Comparison of ENCODE assay signal across 10 cellular contexts in the genomic region with DNA sequence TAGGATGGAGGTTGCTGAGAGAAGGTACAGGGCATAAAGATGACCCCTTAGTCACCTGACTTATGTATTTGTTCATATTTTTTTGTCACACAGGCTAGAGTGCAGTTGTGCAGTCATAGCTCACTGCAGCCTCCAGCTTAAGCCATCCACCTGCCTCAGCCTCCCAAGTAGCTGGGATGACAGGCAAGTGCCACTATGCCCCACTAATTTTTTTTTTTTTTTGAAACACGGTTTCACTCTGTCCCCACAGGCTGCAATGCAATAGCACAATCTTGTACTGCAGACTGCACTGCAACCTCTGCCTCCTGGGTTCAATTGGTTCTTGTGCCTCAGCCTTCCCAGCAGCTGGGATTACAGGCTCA. TPM values are rescaled to one million over a fixed set of nuclear protein-coding genes. Genes with fewer than 3 reads are reported as not detected.
DNase-seq lines count a peak whose midpoint lies in the region; ATAC-seq lines count a peak whose summit lies in the region.
"Had no signal": no experiment of that assay in that cellular context is flagged by ENCODE, and none has a peak within 500 bp of the region (broad histone marks: within the 10 kb centered on the region; RNA-seq: fewer than 3 reads in every experiment).

No MANE protein-coding gene starts in this region.

- no peaks in the 10 kb centered on the region for H3K27me3 Mint-ChIP-seq in stimulated activated naive CD8-positive, alpha-beta T cell treated with anti-CD3 and anti-CD28 coated beads, Interleukin-15, Interleukin-2, amounts not matched to agents 100 ng/mL and 50 ng/mL, for 24 hours
- no peaks in the 10 kb centered on the region for H3K27me3 Mint-ChIP-seq in activated T-helper 17 cell treated with anti-CD3 and anti-CD28 coated beads, Interleukin-2, amount 50 U/mL, for 72 hours

- H3K27me3 ChIP-seq in mucosa of rectum (ENCODE audit: control insufficient read depth in 2 of 2, insufficient read depth in 2 of 2, low read length in 2 of 2) = no peaks in the 10 kb centered on the region

- DNase-seq in stimulated activated naive CD8-positive, alpha-beta T cell treated with anti-CD3 and anti-CD28 coated beads, Interleukin-15, Interleukin-2, amounts not matched to agents 100 U/mL and 50 U/mL, for 24 hours = no peak
- DNase-seq in glomerular visceral epithelial cell (ENCODE audit: extremely low spot score) (no peak), DMS 273 treated with DMSO at 0.1 percent for 48 hours (lab: John Stamatoyannopoulos, UW) (no peak)
- DNase-seq: effector CD8-positive, alpha-beta T cell; NCI-H2029 treated with DMSO at 0.1 percent for 48 hours had no signal

- H3K4me1 Mint-ChIP-seq in stimulated activated naive CD8-positive, alpha-beta T cell treated with anti-CD3 and anti-CD28 coated beads, Interleukin-15, Interleukin-2, amounts not matched to agents 100 ng/mL and 50 ng/mL, for 24 hours (ENCODE audit: low read depth) = peaks cover 46% of the 10 kb centered on the region
- H3K4me1 Mint-ChIP-seq in activated T-helper 17 cell treated with anti-CD3 and anti-CD28 coated beads, Interleukin-2, amount 50 U/mL, for 72 hours = peaks cover 5% of the 10 kb centered on the region

- no peaks in the 10 kb centered on the region for H3K36me3 ChIP-seq in mucosa of rectum (ENCODE audit: control insufficient read depth in 2 of 2, insufficient read depth in 2 of 2, low read length in 2 of 2)

- peak overlapping the region; percentile 7 for H3K27ac Mint-ChIP-seq in stimulated activated naive CD8-positive, alpha-beta T cell treated with anti-CD3 and anti-CD28 coated beads, Interleukin-15, Interleukin-2, amounts not matched to agents 100 ng/mL and 50 ng/mL, for 24 hours
- H3K27ac Mint-ChIP-seq in activated T-helper 17 cell treated with anti-CD3 and anti-CD28 coated beads, Interleukin-2, amount 50 U/mL, for 72 hours = no peak overlapping the region

- no peaks in the 10 kb centered on the region for H3K9me3 ChIP-seq in mucosa of rectum (ENCODE audit: control insufficient read depth in 2 of 2, low read length in 2 of 2)

- peaks cover 33 to 40% of the 10 kb centered on the region in 2 donors for H3K4me1 ChIP-seq in mucosa of rectum (ENCODE audit: control insufficient read depth in 2 of 2, insufficient read depth in 2 of 2, low read length in 2 of 2)

- peak overlapping the region; percentile 97 to 98 for H3K9ac ChIP-seq in mucosa of rectum (ENCODE audit: low read depth in 1 of 2, low read length in 2 of 2)

- H3K9me3 Mint-ChIP-seq in stimulated activated naive CD8-positive, alpha-beta T cell treated with anti-CD3 and anti-CD28 coated beads, Interleukin-15, Interleukin-2, amounts not matched to agents 100 ng/mL and 50 ng/mL, for 24 hours = no peaks in the 10 kb centered on the region
- H3K9me3 Mint-ChIP-seq in activated T-helper 17 cell treated with anti-CD3 and anti-CD28 coated beads, Interleukin-2, amount 50 U/mL, for 72 hours = no peaks in the 10 kb centered on the region

- no peak for ATAC-seq in stimulated activated naive CD8-positive, alpha-beta T cell treated with anti-CD3 and anti-CD28 coated beads, Interleukin-15, Interleukin-2, amounts not matched to agents 100 U/mL and 50 U/mL, for 24 hours
- ATAC-seq in activated T-helper 17 cell treated with anti-CD3 and anti-CD28 coated beads, Interleukin-2, amount 50 U/mL, for 72 hours (replicated peaks) = no peak
- ATAC-seq in HG03520 (IDR thresholded peaks at IDR 0.05; ENCODE audit: unreplicated experiment) (no peak), GM21737 (IDR thresholded peaks at IDR 0.05; ENCODE audit: unreplicated experiment) (no peak)

- peak overlapping the region; percentile 99 for H3K4me3 Mint-ChIP-seq in stimulated activated naive CD8-positive, alpha-beta T cell treated with anti-CD3 and anti-CD28 coated beads, Interleukin-15, Interleukin-2, amounts not matched to agents 100 ng/mL and 50 ng/mL, for 24 hours
- H3K4me3 Mint-ChIP-seq in activated T-helper 17 cell treated with anti-CD3 and anti-CD28 coated beads, Interleukin-2, amount 50 U/mL, for 72 hours = peak overlapping the region; percentile 98

- H3K27ac ChIP-seq in mucosa of rectum (ENCODE audit: low read depth in 2 of 2, low read length in 2 of 2) = no peak overlapping the region

- H3K4me3 ChIP-seq in mucosa of rectum (ENCODE audit: low read length in 2 of 2) = peak overlapping the region in 1 of 2 donors; percentile 95

- peaks cover 5% of the 10 kb centered on the region for H3K36me3 Mint-ChIP-seq in stimulated activated naive CD8-positive, alpha-beta T cell treated with anti-CD3 and anti-CD28 coated beads, Interleukin-15, Interleukin-2, amounts not matched to agents 100 ng/mL and 50 ng/mL, for 24 hours (ENCODE audit: low read depth)
- H3K36me3 Mint-ChIP-seq in activated T-helper 17 cell treated with anti-CD3 and anti-CD28 coated beads, Interleukin-2, amount 50 U/mL, for 72 hours (ENCODE audit: low read depth) = peaks cover 17% of the 10 kb centered on the region

RNA-seq across cellular contexts. Expression of a gene that starts 1.8 kb away (rescaled TPM):
- total RNA-seq in activated T-helper 17 cell treated with anti-CD3 and anti-CD28 coated beads, Interleukin-2, amount 50 U/mL, for 72 hours = 1 to 10 TPM; 3.8 to 4.2 TPM

RNA-seq across cellular contexts. Expression of a gene that starts 9.1 kb away (rescaled TPM):
- 10 to 100 TPM; 15.0 to 21.6 TPM for total RNA-seq in activated T-helper 17 cell treated with anti-CD3 and anti-CD28 coated beads, Interleukin-2, amount 50 U/mL, for 72 hours

RNA-seq across cellular contexts. Expression of a gene that starts 9.4 kb away (rescaled TPM):
- 10 to 100 TPM; 29.6 to 55.0 TPM for total RNA-seq in activated T-helper 17 cell treated with anti-CD3 and anti-CD28 coated beads, Interleukin-2, amount 50 U/mL, for 72 hours

RNA-seq across cellular contexts. Expression of a gene that starts 20.1 kb away (rescaled TPM):
- total RNA-seq in activated T-helper 17 cell treated with anti-CD3 and anti-CD28 coated beads, Interleukin-2, amount 50 U/mL, for 72 hours = 100 to 1,000 TPM; 129 to 132 TPM

RNA-seq across cellular contexts. Expression of a gene that starts 27.1 kb away (rescaled TPM):
- 10 to 100 TPM in 1 of 2 donors, 1 to 10 TPM in 1; 8.2 to 12.7 TPM for total RNA-seq in activated T-helper 17 cell treated with anti-CD3 and anti-CD28 coated beads, Interleukin-2, amount 50 U/mL, for 72 hours
